Comparison of ENCODE assay signal across 13 cellular contexts in the genomic region with DNA sequence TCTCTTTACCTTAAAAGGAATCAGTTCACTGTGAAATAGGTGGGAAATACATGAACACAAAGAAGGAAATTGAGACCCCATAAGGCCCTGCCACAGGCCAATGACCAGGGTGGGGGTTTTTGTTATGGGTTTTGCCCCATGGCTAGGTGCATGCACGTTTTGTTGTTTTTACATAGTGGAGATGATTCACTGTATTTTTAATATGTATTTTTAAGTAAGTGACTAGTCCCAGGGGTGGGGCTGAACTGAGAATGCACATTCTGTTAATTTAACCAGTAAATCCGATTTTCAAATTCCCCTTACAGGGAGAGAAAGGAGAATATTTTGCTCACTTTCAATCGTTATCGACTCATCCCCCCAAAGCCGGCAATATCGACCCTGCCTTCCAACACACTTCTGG. TPM values are rescaled to one million over a fixed set of nuclear protein-coding genes. Genes with fewer than 3 reads are reported as not detected.
DNase-seq lines count a peak whose midpoint lies in the region; ATAC-seq, FAIRE-seq and TF ChIP-seq lines count a peak whose summit lies in the region.
"Had no signal": no experiment of that assay in that cellular context is flagged by ENCODE, and none has a peak within 500 bp of the region (broad histone marks: within the 10 kb centered on the region; RNA-seq: fewer than 3 reads in every experiment).

No MANE protein-coding gene starts in this region.

- WGBS in K562 (ENCODE audit: insufficient coverage, low coverage, missing lambda C conversion rate), result 8% methylated on average over 5 of the region's 6 CpGs
- WGBS in transverse colon (ENCODE audit: low coverage in 1 of 2), 2 donors, result 50 to 63% methylated on average over 1 to 6 of the region's 6 CpGs

- POLR2A ChIA-PET in K562 (lab: Yijun Ruan, JAX), result interaction anchor here (0.6 to 0.7 kb wide), 3 partner anchors 181 to 1451 kb away, joined by 3 to 6 read pairs (median 3); no protein-coding TSS in a partner anchor

- CTCF ChIA-PET in K562 (lab: Yijun Ruan, JAX; ENCODE audit: low intra/inter-chr PET ratio), result no interaction called here

- intact Hi-C loops in K562 (cut with micrococcal nuclease), result loop anchor here (2.0 kb wide), 1 partner anchor 95 kb away; no protein-coding TSS in a partner anchor
- intact Hi-C loops in transverse colon (cut with DNase I; ENCODE audit: low total_unique reads), result no loop called here

- no peak overlapping the region for H3K4me3 Mint-ChIP-seq in mesothelial cell of epicardium

- peaks cover 80% of the 10 kb centered on the region for H3K4me1 Mint-ChIP-seq in mesothelial cell of epicardium

- peaks cover 22% of the 10 kb centered on the region for H3K27me3 Mint-ChIP-seq in mesothelial cell of epicardium (ENCODE audit: low read depth)

- H3K27me3 ChIP-seq in Loucy (ENCODE audit: insufficient read depth, low read length, poor library complexity, severe bottlenecking) (no peaks in the 10 kb centered on the region), K562 (ENCODE audit: control insufficient read depth in 2 of 2, insufficient read depth in 2 of 2, low read length in 2 of 2) (no peaks in the 10 kb centered on the region), transverse colon (no peaks in the 10 kb centered on the region)

- ATAC-seq in K562, result no peak

- peak overlapping the region; percentile 50 for H3K4me2 ChIP-seq in Loucy (ENCODE audit: low read depth, low read length, poor library complexity, severe bottlenecking)
- H3K4me2 ChIP-seq in K562 (ENCODE audit: insufficient read depth, low read length), result peak overlapping the region; percentile 61
- H3K4me2 ChIP-seq: PC-9 had no signal

- H3K4me3 ChIP-seq in Loucy (ENCODE audit: low read length, poor library complexity, severe bottlenecking), result no peak overlapping the region
- no peak overlapping the region; the same call in 1 of the 2 replicates for H3K4me3 ChIP-seq in K562
- no peak overlapping the region for H3K4me3 ChIP-seq in transverse colon
- H3K4me3 ChIP-seq: PC-9 had no signal

- H4K20me1 ChIP-seq in Loucy (ENCODE audit: insufficient read depth, low read length, poor library complexity, severe bottlenecking) (no peaks in the 10 kb centered on the region), K562 (replicated peaks; ENCODE audit: control insufficient read depth, insufficient read depth, low read length) (no peaks in the 10 kb centered on the region)

- no peak for DNase-seq in K562 (ENCODE audit: extremely low read depth in 1 of 4, low spot score in 3 of 4)
- no peak for DNase-seq in mesothelial cell of epicardium (ENCODE audit: low spot score in 2 of 2, unreplicated experiment in 2 of 2)
- DNase-seq in transverse colon, result no peak
- DNase-seq in DMS53 (lab: John Stamatoyannopoulos, UW), result no peak
- no peak for DNase-seq in GM13976 (ENCODE audit: low spot score)
- no peak for DNase-seq in NCI-H1048 (lab: John Stamatoyannopoulos, UW)
- DNase-seq: H7, MV-4-11, NCI-H2107, PC-9, Right ventricle myocardium superior had no signal

- TF ChIP-seq EP300 in K562 (IDR thresholded peaks at IDR 0.05; ENCODE audit: low read length) (no peak), transverse colon (IDR thresholded peaks at IDR 0.05; ENCODE audit: low read depth) (no peak)

- no peaks in the 10 kb centered on the region for H3K9me1 ChIP-seq in K562 (ENCODE audit: control insufficient read depth, insufficient read depth, low read length)

- peaks cover 75% of the 10 kb centered on the region for H3K4me1 ChIP-seq in Loucy (ENCODE audit: insufficient read depth, low read length, poor library complexity, severe bottlenecking)
- peaks cover 72 to 73% of the 10 kb centered on the region in 2 experiments for H3K4me1 ChIP-seq in K562 (replicated peaks in 1 of 2; ENCODE audit: control insufficient read depth in 2 of 2, insufficient read depth in 2 of 2, low read length in 2 of 2)
- peaks cover 13 to 47% (median 30%) of the 10 kb centered on the region in 4 donors for H3K4me1 ChIP-seq in transverse colon

- H3K27ac ChIP-seq in K562 (ENCODE audit: extremely low read depth, low read depth, low read length) (peak overlapping the region; percentile 66), transverse colon (peak overlapping the region in 3 of 4 donors; percentile 62 to 78 (median 69))
- H3K27ac ChIP-seq: PC-9 had no signal

- no peaks in the 10 kb centered on the region for H3K9me3 ChIP-seq in Loucy (ENCODE audit: insufficient read depth, low read depth, low read length)
- no peaks in the 10 kb centered on the region for H3K9me3 ChIP-seq in K562 (replicated peaks; ENCODE audit: control insufficient read depth, insufficient read depth, low read depth, low read length)
- H3K9me3 ChIP-seq in transverse colon, result no peaks in the 10 kb centered on the region

- peak overlapping the region; percentile 64 for H3K27ac Mint-ChIP-seq in mesothelial cell of epicardium

- H3K9me3 Mint-ChIP-seq in mesothelial cell of epicardium, result no peaks in the 10 kb centered on the region

- H3K79me2 ChIP-seq in Loucy (ENCODE audit: insufficient read depth, low read length) (no peaks in the 10 kb centered on the region), K562 (ENCODE audit: control insufficient read depth, insufficient read depth, low read length) (no peaks in the 10 kb centered on the region)

- H3K36me3 ChIP-seq in Loucy (ENCODE audit: insufficient read depth, low read length), result no peaks in the 10 kb centered on the region
- no peaks in the 10 kb centered on the region for H3K36me3 ChIP-seq in K562 (ENCODE audit: control insufficient read depth, insufficient read depth, low read length)
- no peaks in the 10 kb centered on the region for H3K36me3 ChIP-seq in transverse colon

- TF ChIP-seq CTCF in Loucy (conservative IDR thresholded peaks at IDR 0.05; ENCODE audit: low read length) (no peak), K562 (IDR thresholded peaks at IDR 0.05 in 2 of 3, conservative IDR thresholded peaks at IDR 0.05 in 1 of 3; ENCODE audit: insufficient read depth in 2 of 3, low read depth in 1 of 3, low read length in 3 of 3) (no peak), mesothelial cell of epicardium (IDR thresholded peaks at IDR 0.05; ENCODE audit: unreplicated experiment) (no peak), transverse colon (IDR thresholded peaks at IDR 0.05) (no peak), GM13976 (IDR thresholded peaks at IDR 0.05; ENCODE audit: borderline replicate concordance, control extremely low read depth, extremely low read depth, insufficient read depth, missing control alignments) (no peak)

- peak overlapping the region; percentile 63 for H3K9ac ChIP-seq in Loucy (ENCODE audit: low read depth, low read length, poor library complexity, severe bottlenecking)
- H3K9ac ChIP-seq in K562 (ENCODE audit: insufficient read depth in 1 of 2, low read depth in 2 of 2, low read length in 2 of 2), result peak overlapping the region; percentile 60 to 70; a peak in 3 of 4 replicates

- TF ChIP-seq POLR2A in K562 (conservative IDR thresholded peaks at IDR 0.05) (no peak), transverse colon (IDR thresholded peaks at IDR 0.05) (no peak)

- H3K36me3 Mint-ChIP-seq in mesothelial cell of epicardium, result no peaks in the 10 kb centered on the region

- H2AFZ ChIP-seq in Loucy (ENCODE audit: low read length) (0 out of 2 replicates have a peak overlapping the region, but pooled peaks have one; percentile 2), K562 (ENCODE audit: low read depth, low read length) (peak overlapping the region; percentile 64)
- H2AFZ ChIP-seq: PC-9 had no signal

- FAIRE-seq in K562 (lab: Jason Lieb, UNC), result no peak

- no peak for TF ChIP-seq RAD21 in K562 (CRISPR knock-in tag; conservative IDR thresholded peaks at IDR 0.05 in 1 of 2, IDR thresholded peaks at IDR 0.05 in 1 of 2)

- no peaks in the 10 kb centered on the region for H3F3A ChIP-seq in Loucy (ENCODE audit: low read depth)

- in situ Hi-C loops in K562 (cut with MboI), result no loop called here
- in situ Hi-C loops in transverse colon (cut with MboI; ENCODE audit: low pct_ligation_motif_present in 1 of 4, low pct_unique_long_range_greater_than_20kb in 1 of 4, low sequenced_read_pairs in 3 of 4), result no loop called here
- in situ Hi-C loops in GM13976 (cut with MboI; ENCODE audit: low sequenced_read_pairs, unreplicated experiment), result no loop called here

- no peaks in the 10 kb centered on the region for H3K9me2 ChIP-seq in Loucy (replicated peaks; ENCODE audit: low read depth, low read length)

- no TSS peak for BruUV-seq in K562 (replicated peaks; lab: Mats Ljungman, UMichigan)

TF ChIP-seq in K562, 482 proteins besides CTCF, POLR2A, EP300 and RAD21 (continues in another document):
- TF ChIP-seq SP2 (IDR thresholded peaks at IDR 0.05; ENCODE audit: extremely low read depth, low read depth, low read length, poor library complexity, severe bottlenecking) (no peak), SRSF9 (IDR thresholded peaks at IDR 0.05; ENCODE audit: borderline replicate concordance, low read depth, low read length) (no peak)

RNA-seq across cellular contexts. Expression of gene DLK1, which starts 51.0 kb away (rescaled TPM):
- 16.9 and 103 TPM in 2 replicates for total RNA-seq in K562 (2011; cell fraction: chromatin; rRNA removed; ENCODE audit: low replicate concordance)
- 80.7 and 188 TPM in 2 replicates for total RNA-seq in K562 (2011; cell fraction: nucleolus; rRNA removed)
- total RNA-seq in K562 (2011; cell fraction: nucleoplasm; rRNA removed), result 58.2 and 70.2 TPM in 2 replicates
- total RNA-seq in K562 (2014; rRNA removed) (11.8 and 12.5 TPM in 2 replicates), K562 (2014; rRNA removed; fragmentation: Illumina TruSeq; extraction: Trizol) (3.9 and 5.6 TPM in 2 replicates), K562 (2015; rRNA removed; fragmentation: Illumina TruSeq; extraction: Trizol) (17.6 and 20.2 TPM in 2 replicates), K562 (2021) (44.2 and 48.3 TPM in 2 replicates), mesothelial cell of epicardium (958 to 1,165 TPM (median 1,080 TPM) in 3 replicates), transverse colon (not detected)
- polyA plus RNA-seq in K562 (2011; rRNA removed) (97.2 and 430 TPM in 2 replicates), K562 (2014; fragmentation: Illumina TruSeq; extraction: Trizol) (15.3 and 36.5 TPM in 2 replicates), K562 (2014; fragmentation: Nextera tagmentation; extraction: Ambion mirVana) (1 to 10 TPM; 4.4 to 4.7 TPM), K562 (2014; rRNA removed) (21.4 and 27.5 TPM in 2 replicates)
- polyA plus RNA-seq in K562 (2011; cell fraction: cytosol; rRNA removed), result 306 and 365 TPM in 2 replicates
- 296 and 371 TPM in 2 replicates for polyA plus RNA-seq in K562 (2011; cell fraction: nucleus; rRNA removed)
- polyA plus RNA-seq in K562 (2012), result 106 and 264 TPM in 2 replicates
- polyA minus RNA-seq in K562 (2011; rRNA and poly(A)+ RNA removed), result 35.4 and 85.9 TPM in 2 replicates
- polyA minus RNA-seq in K562 (2011; cell fraction: cytosol; rRNA and poly(A)+ RNA removed), result 143 and 458 TPM in 2 replicates
- 44.6 and 117 TPM in 2 replicates for polyA minus RNA-seq in K562 (2011; cell fraction: nucleus; rRNA and poly(A)+ RNA removed)
- total RNA-seq: PC-9 had no signal
- polyA plus RNA-seq: BJ had no signal
